In the genomic region with DNA sequence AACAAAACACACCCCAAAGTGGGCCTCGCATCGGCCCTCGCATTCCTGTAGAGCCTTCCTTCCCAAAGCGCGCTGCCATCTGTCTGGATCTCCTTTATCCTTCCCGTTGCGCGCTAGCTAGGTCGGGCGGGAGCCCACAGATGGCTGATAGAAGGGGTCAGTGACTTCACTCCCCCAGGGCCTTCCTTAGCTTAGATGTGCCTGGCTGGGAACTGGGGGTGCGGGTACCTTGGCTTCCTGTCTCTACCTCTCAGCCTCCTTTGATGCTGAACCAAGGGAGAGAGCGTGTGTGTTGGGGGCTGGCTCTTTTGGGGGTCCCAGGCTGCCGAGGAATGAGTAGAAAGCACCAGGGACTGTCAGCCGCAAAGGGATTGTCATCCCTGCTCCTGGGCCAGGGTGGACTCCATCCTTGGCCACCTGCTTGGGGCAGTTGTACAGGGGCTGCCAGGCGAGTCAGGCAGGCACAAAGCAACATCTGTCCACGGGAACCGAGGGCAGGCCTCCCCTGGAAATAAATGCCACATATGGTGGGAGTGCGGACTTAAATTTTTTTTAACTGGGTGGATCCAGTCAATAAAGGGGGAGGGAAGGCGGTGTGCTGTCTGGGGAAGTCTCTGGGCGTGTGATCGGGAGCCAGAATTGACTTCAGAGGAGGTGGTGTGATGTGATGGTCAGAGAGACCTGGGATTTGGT, we compare ENCODE assay signal across 8 cellular contexts. TPM values are rescaled to one million over a fixed set of nuclear protein-coding genes. Genes with fewer than 3 reads are reported as not detected.
DNase-seq lines count a peak whose midpoint lies in the region; ATAC-seq and TF ChIP-seq lines count a peak whose summit lies in the region.

No MANE protein-coding gene starts in this region.

- peaks cover 58% of the 10 kb centered on the region for H3K4me1 Mint-ChIP-seq in neural crest cell

- peaks cover 0 to 45% (median 7%) of the 10 kb centered on the region in 4 donors for H3K4me1 ChIP-seq in Peyer's patch
- H3K4me1 ChIP-seq in effector memory CD4-positive, alpha-beta T cell (ENCODE audit: control insufficient read depth, insufficient read depth, low read length, poor library complexity, severe bottlenecking): peaks cover 40% of the 10 kb centered on the region

- intact Hi-C loops in posterior vena cava (cut with DNase I): loop anchor here (5.0 to 10.0 kb wide), 2 partner anchors 107 to 120 kb away; no protein-coding TSS in a partner anchor

- no peak for ATAC-seq in HG03520 (IDR thresholded peaks at IDR 0.05; ENCODE audit: unreplicated experiment)

- no peaks in the 10 kb centered on the region for H3K9me3 ChIP-seq in Peyer's patch
- H3K9me3 ChIP-seq in effector memory CD4-positive, alpha-beta T cell (ENCODE audit: control insufficient read depth, low read length): no peaks in the 10 kb centered on the region

- DNase-seq in ELF-1 (ENCODE audit: low read depth, low spot score): peak; percentile 44
- peak in 2 of 3 donors; percentile 58 for DNase-seq in Peyer's patch
- no peak for DNase-seq in effector memory CD4-positive, alpha-beta T cell
- DNase-seq in neural crest cell (ENCODE audit: low read depth, low spot score): no peak
- DNase-seq in stimulated activated CD4-positive, alpha-beta T cell treated with anti-CD3 and anti-CD28 coated beads, Interleukin-2, amount 100 ng/mL, for 48 hours: no peak
- DNase-seq in cerebellar cortex (ENCODE audit: low spot score): no peak
- no peak for DNase-seq in posterior vena cava (ENCODE audit: low spot score)

- TF ChIP-seq POLR2A in Peyer's patch (IDR thresholded peaks at IDR 0.05): no peak

- peaks cover 0 to 8% (median 0%) of the 10 kb centered on the region in 3 donors for H3K36me3 ChIP-seq in Peyer's patch
- peaks cover 5% of the 10 kb centered on the region for H3K36me3 ChIP-seq in effector memory CD4-positive, alpha-beta T cell (ENCODE audit: control insufficient read depth, insufficient read depth, low read length)

- H3K9me3 Mint-ChIP-seq in neural crest cell: no peaks in the 10 kb centered on the region

- peak overlapping the region; percentile 91 to 98 (median 93) for H3K27ac ChIP-seq in Peyer's patch
- peak overlapping the region; percentile 81 for H3K27ac ChIP-seq in effector memory CD4-positive, alpha-beta T cell (ENCODE audit: insufficient read depth, low read length, poor library complexity, severe bottlenecking)

- H3K27me3 ChIP-seq in Peyer's patch: no peaks in the 10 kb centered on the region
- H3K27me3 ChIP-seq in effector memory CD4-positive, alpha-beta T cell (replicated peaks; ENCODE audit: control insufficient read depth, insufficient read depth, low read length, poor library complexity, severe bottlenecking): no peaks in the 10 kb centered on the region

- H3K36me3 Mint-ChIP-seq in neural crest cell (ENCODE audit: low read depth): peaks cover 3% of the 10 kb centered on the region

- peak overlapping the region; percentile 97 for H3K4me3 Mint-ChIP-seq in neural crest cell

- H3K27me3 Mint-ChIP-seq in neural crest cell (ENCODE audit: low read depth): peaks cover 18% of the 10 kb centered on the region

- H3K4me3 ChIP-seq in Peyer's patch: peak overlapping the region; percentile 73 to 90 (median 87)
- H3K4me3 ChIP-seq in effector memory CD4-positive, alpha-beta T cell (ENCODE audit: insufficient read depth, low read depth, low read length, poor library complexity, severe bottlenecking): peak overlapping the region; percentile 95

- H3K27ac Mint-ChIP-seq in neural crest cell (ENCODE audit: unreplicated experiment): peak overlapping the region; percentile 96

- no peak for TF ChIP-seq CTCF in Peyer's patch (IDR thresholded peaks at IDR 0.05)
- TF ChIP-seq CTCF in neural crest cell (conservative IDR thresholded peaks at IDR 0.05): no peak

RNA-seq across cellular contexts. Expression of gene SMAD3, which starts 1.9 kb away (rescaled TPM):
- total RNA-seq in Peyer's patch (10 to 100 TPM; 43.7 to 80.0 (median 60.2) TPM), neural crest cell (39.5 and 44.8 TPM in 2 replicates), posterior vena cava (10 to 100 TPM; 56.3 to 62.7 TPM)

Comparison
In these comparisons a context has a peak if more than half of its experiments do, and no peak if none do; other contexts are left out.
1. DNase-seq: peak in ELF-1 (single experiment) and Peyer's patch (2 of 3); none in effector memory CD4-positive, alpha-beta T cell (0 of 3), neural crest cell (single experiment), stimulated activated CD4-positive, alpha-beta T cell treated with anti-CD3 and anti-CD28 coated beads, Interleukin-2, amount 100 ng/mL, for 48 hours (0 of 2), cerebellar cortex (single experiment) and posterior vena cava (single experiment).